ENCODE assay signal across 16 cellular contexts in the genomic region with DNA sequence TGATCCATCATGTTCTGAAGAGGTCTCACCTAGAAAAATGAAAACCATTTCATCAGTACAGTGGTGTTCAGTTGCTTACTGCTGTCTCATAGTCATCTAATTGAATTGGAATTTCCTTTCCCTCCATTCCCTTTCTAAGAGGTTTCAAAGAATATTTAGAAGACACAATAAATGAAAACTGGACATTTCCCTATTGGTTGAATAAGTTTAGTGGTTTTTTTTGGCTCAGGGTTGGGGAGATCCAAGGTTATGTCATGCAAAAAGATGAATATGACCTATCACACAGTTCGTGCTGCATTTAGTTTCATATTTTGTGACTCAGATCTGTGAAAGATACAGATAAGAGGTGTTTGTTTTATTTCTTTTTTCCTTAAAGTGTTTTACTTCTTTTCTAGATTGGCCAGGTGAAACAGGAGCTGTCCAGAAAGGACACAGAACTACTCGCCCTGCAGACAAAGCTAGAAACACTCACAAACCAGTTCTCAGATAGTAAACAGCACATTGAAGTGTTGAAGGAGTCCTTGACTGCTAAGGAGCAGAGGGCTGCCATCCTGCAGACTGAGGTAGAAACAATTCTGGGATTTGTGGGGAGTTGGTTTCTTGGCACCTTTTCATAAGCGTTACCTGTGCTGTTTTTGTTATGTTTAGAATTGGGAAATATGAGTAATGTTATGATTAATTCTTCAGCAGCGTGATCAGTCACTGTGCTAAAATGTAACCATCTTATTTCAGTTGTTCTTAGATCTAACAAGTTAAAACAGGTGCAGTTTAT.
DNase-seq lines count a peak whose midpoint lies in the region; ATAC-seq and TF ChIP-seq lines count a peak whose summit lies in the region.
"Had no signal": no experiment of that assay in that cellular context is flagged by ENCODE, and none has a peak within 500 bp of the region (broad histone marks: within the 10 kb centered on the region; RNA-seq: fewer than 3 reads in every experiment).

No MANE protein-coding gene starts in this region.

- no peaks in the 10 kb centered on the region for H3K27me3 ChIP-seq in left ventricle myocardium inferior (ENCODE audit: low read depth)
- H3K27me3 ChIP-seq: neural progenitor cell had no signal

- peaks cover 21% of the 10 kb centered on the region for H3K36me3 ChIP-seq in left ventricle myocardium inferior
- H3K36me3 ChIP-seq: neural progenitor cell had no signal

- no peaks in the 10 kb centered on the region for H3K4me1 ChIP-seq in left ventricle myocardium inferior
- H3K4me1 ChIP-seq: neural progenitor cell had no signal

- H3K4me3 Mint-ChIP-seq in chondrocyte (ENCODE audit: unreplicated experiment) (no peak overlapping the region), endothelial cell (ENCODE audit: unreplicated experiment) (no peak overlapping the region)
- H3K4me3 Mint-ChIP-seq: activated T-helper 1 cell treated with anti-CD3 and anti-CD28 coated beads, Interleukin-12 subunit alpha, Interleukin-12 subunit beta, Interleukin-2, Interleukin-4 antibody, amounts not matched to agents 30 ng/mL and 10 ng/mL and 1 ng/mL, durations not matched to agents 14 hours and 24 hours and 36 hours; immature natural killer cell; neural progenitor cell had no signal

- H3K27ac Mint-ChIP-seq in chondrocyte (ENCODE audit: unreplicated experiment) (peak overlapping the region; percentile 79), endothelial cell (ENCODE audit: unreplicated experiment) (no peak overlapping the region)
- H3K27ac Mint-ChIP-seq: activated T-helper 1 cell treated with anti-CD3 and anti-CD28 coated beads, Interleukin-12 subunit alpha, Interleukin-12 subunit beta, Interleukin-2, Interleukin-4 antibody, amounts not matched to agents 30 ng/mL and 10 ng/mL and 1 ng/mL, durations not matched to agents 14 hours and 24 hours and 36 hours; immature natural killer cell; neural progenitor cell had no signal

- no peaks in the 10 kb centered on the region for H3K27me3 Mint-ChIP-seq in chondrocyte (ENCODE audit: low read depth)
- H3K27me3 Mint-ChIP-seq in endothelial cell (ENCODE audit: unreplicated experiment): no peaks in the 10 kb centered on the region

- no peak overlapping the region for H3K27ac ChIP-seq in left ventricle myocardium inferior (replicated peaks)
- H3K27ac ChIP-seq: neural progenitor cell, thoracic aorta had no signal

- no peaks in the 10 kb centered on the region for H3K9me3 ChIP-seq in left ventricle myocardium inferior (replicated peaks)
- H3K9me3 ChIP-seq: thoracic aorta had no signal

- DNase-seq in Daoy (ENCODE audit: low read depth) (peak; percentile 66), LHCN-M2 (ENCODE audit: low read depth) (peak; percentile 73), chondrocyte (ENCODE audit: low spot score) (no peak), non-pigmented ciliary epithelial cell (ENCODE audit: low read depth) (peak; percentile 45), left ventricle myocardium inferior (no peak), endothelial cell (ENCODE audit: low spot score) (no peak)
- DNase-seq: effector CD4-positive, alpha-beta T cell; immature natural killer cell; NCI-H1092; NK-92 treated with Interleukin-12 subunit alpha and Interleukin-12 subunit beta, amount 100 ng/mL, for 24 hours; stimulated activated CD4-positive, alpha-beta T cell treated with anti-CD3 and anti-CD28 coated beads, Interleukin-4, amount 100 ng/mL, for 1 hour had no signal

- ATAC-seq in GM18873 (IDR thresholded peaks at IDR 0.05; ENCODE audit: low FRiP score, unreplicated experiment) (no peak), HG03159 (IDR thresholded peaks at IDR 0.05; ENCODE audit: unreplicated experiment) (no peak)

- intact Hi-C loops in left ventricle myocardium inferior (cut with micrococcal nuclease): no loop called here

- H3K36me3 Mint-ChIP-seq in chondrocyte (ENCODE audit: low read depth) (peaks cover 2% of the 10 kb centered on the region), endothelial cell (ENCODE audit: low read depth, unreplicated experiment) (no peaks in the 10 kb centered on the region)
- H3K36me3 Mint-ChIP-seq: neural progenitor cell had no signal

- H3K4me1 Mint-ChIP-seq in chondrocyte (ENCODE audit: low read depth) (peaks cover 17% of the 10 kb centered on the region), endothelial cell (ENCODE audit: unreplicated experiment) (no peaks in the 10 kb centered on the region)
- H3K4me1 Mint-ChIP-seq: immature natural killer cell, neural progenitor cell had no signal

- no peak for TF ChIP-seq CTCF in chondrocyte (IDR thresholded peaks at IDR 0.05)
- no peak for TF ChIP-seq CTCF in left ventricle myocardium inferior (IDR thresholded peaks at IDR 0.05; ENCODE audit: borderline replicate concordance)
- TF ChIP-seq CTCF in endothelial cell (IDR thresholded peaks at IDR 0.05; ENCODE audit: unreplicated experiment): no peak

- H3K9me3 Mint-ChIP-seq in chondrocyte (ENCODE audit: low read depth): no peaks in the 10 kb centered on the region
- no peaks in the 10 kb centered on the region for H3K9me3 Mint-ChIP-seq in endothelial cell (ENCODE audit: unreplicated experiment)
- H3K9me3 Mint-ChIP-seq: activated T-helper 1 cell treated with anti-CD3 and anti-CD28 coated beads, Interleukin-12 subunit alpha, Interleukin-12 subunit beta, Interleukin-2, Interleukin-4 antibody, amounts not matched to agents 30 ng/mL and 10 ng/mL and 1 ng/mL, durations not matched to agents 14 hours and 24 hours and 36 hours; immature natural killer cell; neural progenitor cell had no signal

- H3K4me3 ChIP-seq in left ventricle myocardium inferior: no peak overlapping the region
- H3K4me3 ChIP-seq: neural progenitor cell, thoracic aorta had no signal

Comparison
In these comparisons a context has a peak if more than half of its experiments do, and no peak if none do; other contexts are left out.
1. DNase-seq: peak in Daoy (single experiment), LHCN-M2 (single experiment) and non-pigmented ciliary epithelial cell (single experiment); none in chondrocyte (single experiment), left ventricle myocardium inferior (single experiment) and endothelial cell (single experiment).